ENCODE assay signal across 8 cellular contexts in the genomic region with DNA sequence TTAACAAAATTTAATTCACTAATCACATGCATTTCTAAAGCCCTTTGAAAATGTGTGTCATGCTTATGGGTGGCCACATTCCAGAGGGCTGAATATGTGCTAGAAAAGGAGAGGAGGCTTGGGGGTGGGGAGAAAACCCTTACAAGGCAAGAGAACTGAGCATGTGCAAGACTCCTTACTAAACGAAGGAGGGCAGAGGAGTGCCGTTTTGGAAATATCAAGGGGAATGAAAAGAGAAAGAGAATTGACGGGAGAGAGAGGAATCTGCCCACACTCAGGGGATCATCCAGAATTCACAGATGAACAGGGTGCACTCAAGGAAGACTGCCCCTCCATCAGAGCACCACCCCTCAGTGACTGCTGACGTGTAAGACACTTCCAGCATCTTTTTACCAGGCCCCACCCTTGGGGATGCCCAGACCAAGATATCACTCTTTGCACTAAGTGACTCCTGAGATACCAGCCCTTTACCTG. TPM values are rescaled to one million over a fixed set of nuclear protein-coding genes. Genes with fewer than 3 reads are reported as not detected.
DNase-seq lines count a peak whose midpoint lies in the region; ATAC-seq and TF ChIP-seq lines count a peak whose summit lies in the region.

No MANE protein-coding gene starts in this region.

- intact Hi-C loops in stomach (cut with DNase I; ENCODE audit: low total_unique reads), result no loop called here

- H3K36me3 ChIP-seq in iPS-18a (ENCODE audit: control insufficient read depth, low read depth, low read length) (no peaks in the 10 kb centered on the region), stomach (no peaks in the 10 kb centered on the region)

- H3K9ac ChIP-seq in iPS-18a (ENCODE audit: low read length), result peak overlapping the region; percentile 3

- H3K27me3 ChIP-seq in iPS-18a (ENCODE audit: control insufficient read depth, insufficient read depth, low read length) (no peaks in the 10 kb centered on the region), stomach (no peaks in the 10 kb centered on the region)

- H3K4me1 ChIP-seq in iPS-18a (ENCODE audit: control insufficient read depth, low read depth, low read length) (peaks cover 22% of the 10 kb centered on the region), stomach (peaks cover 0 to 25% (median 16%) of the 10 kb centered on the region in 4 donors)

- H3K27ac ChIP-seq in iPS-18a (ENCODE audit: low read length), result peak overlapping the region; percentile 1
- peak overlapping the region in 4 of 5 donors; percentile 81 to 84 (median 82) for H3K27ac ChIP-seq in stomach

- no peak for TF ChIP-seq EP300 in stomach (IDR thresholded peaks at IDR 0.05)

- no peak for ATAC-seq in GM21576 (IDR thresholded peaks at IDR 0.05; ENCODE audit: unreplicated experiment)
- ATAC-seq in HG03025 (IDR thresholded peaks at IDR 0.05; ENCODE audit: low FRiP score, unreplicated experiment), result no peak

- DNase-seq in HFF-Myc (ENCODE audit: extremely low read depth, low read depth) (peak; percentile 95), astrocyte of the spinal cord (ENCODE audit: low read depth, low spot score) (peak; percentile 97), stomach (no peak), DMS153 treated with DMSO at 0.1 percent for 48 hours (lab: John Stamatoyannopoulos, UW; ENCODE audit: unreplicated experiment) (no peak)
- no peak for DNase-seq in activated naive CD4-positive, alpha-beta T cell treated with Interleukin-2 at 50 U/mL for 16 hours

- H3K9me3 ChIP-seq in iPS-18a (ENCODE audit: control insufficient read depth, low read depth, low read length), result no peaks in the 10 kb centered on the region
- H3K9me3 ChIP-seq in stomach, result no peaks in the 10 kb centered on the region

- 53 to 60% (median 54%) methylated on average over 4 of the region's 4 CpGs for WGBS in stomach, 5 donors

- TF ChIP-seq CTCF in HFF-Myc (IDR thresholded peaks at IDR 0.05; ENCODE audit: low read depth, low read length, missing control alignments) (peak; percentile 12), astrocyte of the spinal cord (IDR thresholded peaks at IDR 0.05; ENCODE audit: low read depth, low read length) (peak; percentile 29), stomach (IDR thresholded peaks at IDR 0.05) (no peak)

- no peak for TF ChIP-seq POLR2A in stomach (IDR thresholded peaks at IDR 0.05)

- H3K4me3 ChIP-seq in HFF-Myc (replicated peaks; ENCODE audit: low read depth, low read length) (peak overlapping the region; percentile 47), astrocyte of the spinal cord (ENCODE audit: low read depth, low read length) (peak overlapping the region; percentile 54), iPS-18a (ENCODE audit: low read length) (peak overlapping the region; percentile 2), stomach (peak overlapping the region in 1 of 4 donors; percentile 13)

- in situ Hi-C loops in astrocyte of the spinal cord (cut with HindIII; ENCODE audit: low sequenced_read_pairs), result no loop called here

RNA-seq across cellular contexts. Expression of a gene that starts 37.9 kb away (rescaled TPM):
- 10 to 100 TPM; 12.9 to 32.2 (median 23.9) TPM for total RNA-seq in stomach
- 10 to 100 TPM in 1 of 3 donors, 1 to 10 TPM in 2; 7.1 to 13.6 (median 7.7) TPM for polyA plus RNA-seq in stomach

Comparison
In these comparisons a context has a peak if more than half of its experiments do, and no peak if none do; other contexts are left out.
1. DNase-seq: peak in HFF-Myc (single experiment) and astrocyte of the spinal cord (single experiment); none in stomach (single experiment), DMS153 treated with DMSO at 0.1 percent for 48 hours (single experiment) and activated naive CD4-positive, alpha-beta T cell treated with Interleukin-2 at 50 U/mL for 16 hours (single experiment).
2. CTCF ChIP-seq: peak in HFF-Myc (single experiment) and astrocyte of the spinal cord (single experiment); none in stomach (0 of 7).